8 cellular contexts compared by ENCODE assay signal in the genomic region with DNA sequence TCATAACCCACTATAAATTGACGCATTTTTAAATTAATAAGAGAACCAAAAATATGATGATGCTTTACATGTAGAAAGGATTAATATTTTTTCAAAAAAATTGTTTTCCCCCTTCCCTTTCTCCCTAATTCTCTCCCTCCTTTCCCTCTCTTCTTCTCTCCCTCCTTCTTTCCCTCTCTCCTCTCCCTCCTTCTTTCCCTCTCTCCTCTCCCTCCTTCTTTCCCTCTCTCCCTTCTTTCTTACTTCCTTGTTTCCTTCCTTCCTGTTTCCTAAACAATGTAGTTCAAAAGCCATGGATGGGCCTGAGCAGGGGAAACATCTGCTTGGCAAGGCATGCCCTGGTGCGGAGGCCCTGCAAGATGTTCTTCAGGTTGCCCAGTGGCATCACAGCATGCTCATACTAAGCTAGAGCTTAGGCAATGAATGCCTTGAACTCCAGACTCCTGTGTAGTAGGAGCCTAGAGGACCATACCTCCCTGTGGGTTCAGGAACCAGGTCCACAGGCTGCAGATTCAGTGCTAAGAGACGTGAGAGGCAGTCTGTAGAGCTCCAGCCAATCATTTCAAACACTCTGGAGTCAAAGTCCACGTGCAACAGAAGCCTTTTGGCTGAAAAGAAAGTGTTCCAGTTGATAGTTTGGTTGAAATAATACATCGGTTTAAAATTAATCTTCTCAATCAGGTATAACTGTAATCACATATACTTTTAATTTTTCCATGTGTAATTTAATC.
"Had no signal": no experiment of that assay in that cellular context is flagged by ENCODE, and none has a peak within 500 bp of the region (broad histone marks: within the 10 kb centered on the region; RNA-seq: fewer than 3 reads in every experiment).

No MANE protein-coding gene starts in this region.

- ATAC-seq: GM12878 had no signal

- H3K4me3 ChIP-seq: GM12878 had no signal

- DNase-seq: GDM1, GF-D8 had no signal

- FAIRE-seq: G401.6, GM12878, GM12891, GM12892, GM18507, GM19239 had no signal
